Comparison of ENCODE assay signal across 22 cellular contexts in genomic region chr16:89375686-89376085, GRCh38.
DNase-seq lines count a peak whose midpoint lies in the region; ATAC-seq and TF ChIP-seq lines count a peak whose summit lies in the region.
"Had no signal": no experiment of that assay in that cellular context is flagged by ENCODE, and none has a peak within 500 bp of the region (broad histone marks: within the 10 kb centered on the region; RNA-seq: fewer than 3 reads in every experiment).

No MANE protein-coding gene starts in this region.

- no peaks in the 10 kb centered on the region for H3K9me3 ChIP-seq in HEK293 (ENCODE audit: control insufficient read depth, insufficient read depth, low read depth, low read length)
- no peaks in the 10 kb centered on the region for H3K9me3 ChIP-seq in WERI-Rb-1 (ENCODE audit: severe bottlenecking)
- no peaks in the 10 kb centered on the region for H3K9me3 ChIP-seq in smooth muscle cell (replicated peaks; ENCODE audit: low read depth)
- H3K9me3 ChIP-seq in mesenchymal stem cell (ENCODE audit: control insufficient read depth, low read length): peaks cover 5% of the 10 kb centered on the region
- no peaks in the 10 kb centered on the region for H3K9me3 ChIP-seq in vagina
- H3K9me3 ChIP-seq: Caco-2, colonic mucosa had no signal

- H3K79me2 ChIP-seq in smooth muscle cell (ENCODE audit: low read depth): peaks cover 100% of the 10 kb centered on the region

- H4K91ac ChIP-seq in mesenchymal stem cell (ENCODE audit: low read length): no peak overlapping the region

- 83% methylated on average over 10 of the region's 10 CpGs for WGBS in smooth muscle cell (ENCODE audit: low lambda C conversion rate)
- 92% methylated on average over 10 of the region's 10 CpGs for WGBS in mesenchymal stem cell

- H2BK12ac ChIP-seq in mesenchymal stem cell (ENCODE audit: low read length in 2 of 2): no peak overlapping the region

- POLR2A ChIA-PET in HEK293 (lab: Yijun Ruan, JAX): no interaction called here

- H3K4me1 ChIP-seq in HEK293 (ENCODE audit: control insufficient read depth, insufficient read depth, low read length) (peaks cover 3% of the 10 kb centered on the region; the same call in 1 of the 2 replicates), smooth muscle cell (ENCODE audit: low read depth) (no peaks in the 10 kb centered on the region), mesenchymal stem cell (ENCODE audit: control insufficient read depth, insufficient read depth, low read depth, low read length) (peaks cover 39% of the 10 kb centered on the region), vagina (peaks cover 63% of the 10 kb centered on the region)
- H3K4me1 ChIP-seq: colonic mucosa had no signal

- no peak for TF ChIP-seq POLR2A in vagina (IDR thresholded peaks at IDR 0.05)

- DNase-seq in NCI-H82 (lab: John Stamatoyannopoulos, UW) (peak; percentile 42), NCI-H82 treated with DMSO at 0.1 percent for 48 hours (lab: John Stamatoyannopoulos, UW; ENCODE audit: unreplicated experiment) (no peak), WERI-Rb-1 (peak; percentile 13), smooth muscle cell (lab: John Stamatoyannopoulos, UW; ENCODE audit: unreplicated experiment) (no peak), mesenchymal stem cell (no peak), vagina (ENCODE audit: extremely low spot score in 2 of 2) (no peak)
- DNase-seq: activated CD4-positive, alpha-beta T cell treated with anti-CD3 and anti-CD28 coated beads, Interleukin-2, amount 10 ng/mL, durations not matched to agents 7 days and 5 days; activated T-cell treated with anti-CD3 and anti-CD28 coated beads, Interleukin-2, amount 50 U/mL, for 48 hours; Caco-2; colonic mucosa; DND-41; effector CD4-positive, alpha-beta T cell; GM23248; immature natural killer cell; left cardiac atrium; NCI-H187; SHP77 treated with DMSO at 0.1 percent for 48 hours; stimulated activated naive CD8-positive, alpha-beta T cell treated with anti-CD3 and anti-CD28 coated beads, Interleukin-15, Interleukin-2, amounts not matched to agents 100 U/mL and 50 U/mL, for 24 hours had no signal

- no peak overlapping the region for H4K8ac ChIP-seq in mesenchymal stem cell (ENCODE audit: low read length)

- no peak overlapping the region for H2BK15ac ChIP-seq in mesenchymal stem cell (ENCODE audit: low read depth, poor library complexity, severe bottlenecking)

- CTCF ChIA-PET in HEK293 (lab: Yijun Ruan, JAX): interaction anchor here (0.7 kb wide), 1 partner anchor 105 kb away, joined by 3 read pairs; no protein-coding TSS in a partner anchor

- intact Hi-C loops in vagina (cut with DNase I): no loop called here

- no peak overlapping the region for H3K14ac ChIP-seq in mesenchymal stem cell (ENCODE audit: low read length in 2 of 2)

- no peak overlapping the region for H2BK5ac ChIP-seq in mesenchymal stem cell (ENCODE audit: low read depth, low read length, poor library complexity, severe bottlenecking)

- H3K9ac ChIP-seq in smooth muscle cell (ENCODE audit: low read depth) (no peak overlapping the region), mesenchymal stem cell (ENCODE audit: low read length) (no peak overlapping the region)
- H3K9ac ChIP-seq: GM23248 had no signal

- H2AFZ ChIP-seq in smooth muscle cell (ENCODE audit: low read depth) (no peak overlapping the region), mesenchymal stem cell (ENCODE audit: low read depth, low read length) (no peak overlapping the region)
- H2AFZ ChIP-seq: GM23248 had no signal

- no peak overlapping the region for H3K4me3 ChIP-seq in HEK293 (ENCODE audit: low read depth, low read length)
- H3K4me3 ChIP-seq in WERI-Rb-1 (ENCODE audit: low read depth, low read length): no peak overlapping the region
- no peak overlapping the region for H3K4me3 ChIP-seq in smooth muscle cell
- no peak overlapping the region for H3K4me3 ChIP-seq in mesenchymal stem cell (ENCODE audit: insufficient read depth in 1 of 2, low read depth in 1 of 2, low read length in 2 of 2)
- H3K4me3 ChIP-seq in vagina: no peak overlapping the region
- H3K4me3 ChIP-seq: A549, colonic mucosa, GM23248, skin epidermis had no signal

- H3K36me3 ChIP-seq in HEK293 (ENCODE audit: control insufficient read depth in 2 of 2, insufficient read depth in 1 of 2, low read length in 2 of 2): peaks cover 0 to 16% of the 10 kb centered on the region in 2 experiments; a peak in 1 of 3 replicates
- no peaks in the 10 kb centered on the region for H3K36me3 ChIP-seq in WERI-Rb-1
- H3K36me3 ChIP-seq in smooth muscle cell (ENCODE audit: low read depth): no peaks in the 10 kb centered on the region
- peaks cover 12 to 14% of the 10 kb centered on the region in 2 experiments for H3K36me3 ChIP-seq in mesenchymal stem cell (ENCODE audit: control insufficient read depth in 1 of 2, insufficient read depth in 2 of 2, low read depth in 1 of 2, low read length in 2 of 2)
- no peaks in the 10 kb centered on the region for H3K36me3 ChIP-seq in vagina
- H3K36me3 ChIP-seq: colonic mucosa had no signal

- H3K4me2 ChIP-seq in smooth muscle cell: no peak overlapping the region
- H3K4me2 ChIP-seq in mesenchymal stem cell (ENCODE audit: low read length, poor library complexity, severe bottlenecking): no peak overlapping the region
- H3K4me2 ChIP-seq: A549 had no signal

- peaks cover 3% of the 10 kb centered on the region for H3K79me1 ChIP-seq in mesenchymal stem cell (replicated peaks; ENCODE audit: low read length, poor library complexity, severe bottlenecking)

- peaks cover 8% of the 10 kb centered on the region for H3F3A ChIP-seq in smooth muscle cell (ENCODE audit: low read depth)

- ATAC-seq in GM19397 (IDR thresholded peaks at IDR 0.05; ENCODE audit: unreplicated experiment): no peak
- ATAC-seq: A549; left cardiac atrium; stimulated activated naive CD8-positive, alpha-beta T cell treated with anti-CD3 and anti-CD28 coated beads, Interleukin-15, Interleukin-2, amounts not matched to agents 100 U/mL and 50 U/mL, for 24 hours had no signal

- peaks cover 100% of the 10 kb centered on the region for H4K20me1 ChIP-seq in smooth muscle cell (ENCODE audit: low read depth)

- H2AK5ac ChIP-seq in mesenchymal stem cell (ENCODE audit: low read length, severe bottlenecking): no peak overlapping the region

- H2BK120ac ChIP-seq in mesenchymal stem cell (ENCODE audit: low read depth, low read length): no peak overlapping the region

- H3K27me3 ChIP-seq in WERI-Rb-1 (ENCODE audit: insufficient read depth, low read depth, severe bottlenecking): no peaks in the 10 kb centered on the region
- H3K27me3 ChIP-seq in smooth muscle cell (ENCODE audit: low read depth): no peaks in the 10 kb centered on the region
- no peaks in the 10 kb centered on the region for H3K27me3 ChIP-seq in mesenchymal stem cell (ENCODE audit: control insufficient read depth in 1 of 2, insufficient read depth in 1 of 2, low read length in 2 of 2)
- H3K27me3 ChIP-seq in vagina: no peaks in the 10 kb centered on the region
- H3K27me3 ChIP-seq: colonic mucosa had no signal

- no peak overlapping the region for H3K27ac ChIP-seq in HEK293 (ENCODE audit: extremely low read depth, low read depth, low read length)
- H3K27ac ChIP-seq in WERI-Rb-1: peak overlapping the region; percentile 60; the same call in 1 of the 2 replicates
- peak overlapping the region; percentile 11 for H3K27ac ChIP-seq in smooth muscle cell (ENCODE audit: low read depth)
- no peak overlapping the region for H3K27ac ChIP-seq in mesenchymal stem cell (ENCODE audit: low read length, poor library complexity, severe bottlenecking)
- no peak overlapping the region for H3K27ac ChIP-seq in vagina
- H3K27ac ChIP-seq: A549, colonic mucosa, GM23248, skin epidermis had no signal

- TF ChIP-seq CTCF in HEK293 (tag by site-specific recombination; IDR thresholded peaks at IDR 0.05): no peak
- TF ChIP-seq CTCF in WERI-Rb-1 (IDR thresholded peaks at IDR 0.05; ENCODE audit: low read depth, low read length): no peak
- no peak for TF ChIP-seq CTCF in smooth muscle cell (IDR thresholded peaks at IDR 0.05; ENCODE audit: borderline replicate concordance, insufficient read depth, poor library complexity, severe bottlenecking)
- TF ChIP-seq CTCF in vagina (IDR thresholded peaks at IDR 0.05): no peak

- no peak overlapping the region for H3K23ac ChIP-seq in mesenchymal stem cell (ENCODE audit: low read length in 2 of 2)

- H3K4ac ChIP-seq in mesenchymal stem cell (ENCODE audit: low read depth in 1 of 2, low read length in 2 of 2): no peak overlapping the region

- no peak overlapping the region for H3K18ac ChIP-seq in mesenchymal stem cell (ENCODE audit: low read depth in 1 of 2, low read length in 2 of 2)

TF ChIP-seq in HEK293, 187 proteins besides CTCF, POLR2A, EP300 and RAD21:
- TF ChIP-seq GLIS1 (tag by site-specific recombination; IDR thresholded peaks at IDR 0.05) (peak; percentile 59), FEZF1 (tag by site-specific recombination; IDR thresholded peaks at IDR 0.05) (peak; percentile 24; the same call in 1 of the 2 replicates), ZNF747 (tag by site-specific recombination; IDR thresholded peaks at IDR 0.05) (no peak)

Comparison
In these comparisons a context has a peak if more than half of its experiments do, and no peak if none do; other contexts are left out.
1. DNase-seq: peak in NCI-H82 (single experiment) and WERI-Rb-1 (single experiment); none in NCI-H82 treated with DMSO at 0.1 percent for 48 hours (single experiment), smooth muscle cell (single experiment), mesenchymal stem cell (single experiment) and vagina (0 of 2).
2. H3K27ac ChIP-seq: peak in WERI-Rb-1 (single experiment) and smooth muscle cell (single experiment); none in HEK293 (single experiment), mesenchymal stem cell (single experiment) and vagina (single experiment).